29 cellular contexts compared by ENCODE assay signal in genomic region chr16:87131996-87132345, GRCh38.
"Had no signal": no experiment of that assay in that cellular context is flagged by ENCODE, and none has a peak within 500 bp of the region (broad histone marks: within the 10 kb centered on the region; RNA-seq: fewer than 3 reads in every experiment).

No MANE protein-coding gene starts in this region.

- H3K9me3 Mint-ChIP-seq: natural killer cell treated with Interleukin-12 subunit alpha and Interleukin-12 subunit beta and Interleukin-15 and Interleukin-18, amount 100 ng/mL, for 72 hours had no signal

- FAIRE-seq: frontal cortex, islet of Langerhans had no signal

- H3K4me3 Mint-ChIP-seq: activated B cell treated with CpG ODN at 0.5 μM for 24 hours; activated CD4-positive, alpha-beta T cell treated with anti-CD3 and anti-CD28 coated beads for 36 hours; activated naive CD8-positive, alpha-beta T cell; activated T-cell treated with anti-CD3 and anti-CD28 coated beads, Interleukin-2, amount 50 U/mL, for 72 hours; natural killer cell treated with Interleukin-12 subunit alpha and Interleukin-12 subunit beta and Interleukin-15 and Interleukin-18, amount 100 ng/mL, for 72 hours; stimulated activated naive B cell treated with anti-CD40 and anti-IgM and Interleukin-4, amounts not matched to agents 10 μg/mL and 1 μg/mL and 100 μg/mL, for 72 hours; T-cell had no signal

- H3K4me1 Mint-ChIP-seq: activated B cell treated with CpG ODN at 0.5 μM for 24 hours; activated CD4-positive, alpha-beta T cell treated with anti-CD3 and anti-CD28 coated beads for 36 hours; stimulated activated naive B cell treated with anti-CD40 and anti-IgM and Interleukin-4, amounts not matched to agents 10 μg/mL and 1 μg/mL and 100 μg/mL, for 72 hours; T-cell had no signal

- H3K27me3 Mint-ChIP-seq: activated CD4-positive, alpha-beta T cell treated with anti-CD3 and anti-CD28 coated beads for 36 hours; activated naive CD8-positive, alpha-beta T cell; natural killer cell treated with Interleukin-12 subunit alpha and Interleukin-12 subunit beta and Interleukin-15 and Interleukin-18, amount 100 ng/mL, for 72 hours; stimulated activated naive B cell treated with anti-CD40 and anti-IgM and Interleukin-4, amounts not matched to agents 10 μg/mL and 1 μg/mL and 100 μg/mL, for 72 hours; T-cell had no signal

- H3K36me3 ChIP-seq: adrenal gland, cardiac muscle cell, left ventricle myocardium inferior, stomach, thyroid gland, upper lobe of left lung, vagina had no signal

- DNase-seq: activated B cell treated with CpG ODN at 0.5 μM for 24 hours; activated CD4-positive, alpha-beta T cell treated with anti-CD3 and anti-CD28 coated beads for 36 hours; activated CD4-positive, alpha-beta T cell treated with anti-CD3 and anti-CD28 coated beads, Interleukin-2, amount 50 U/mL, for 4 hours; activated naive CD4-positive, alpha-beta T cell; activated T-cell treated with anti-CD3 and anti-CD28 coated beads for 4 hours; activated T-cell treated with anti-CD3 and anti-CD28 coated beads, Interleukin-2, amount 50 U/mL, for 72 hours; cerebellar nuclear complex; effector memory CD4-positive, alpha-beta T cell; mesendoderm; mucosa of descending colon; stimulated activated CD4-positive, alpha-beta T cell treated with anti-CD3 and anti-CD28 coated beads, Interleukin-15, amount 100 ng/mL, for 24 hours; stimulated activated CD4-positive, alpha-beta T cell treated with anti-CD3 and anti-CD28 coated beads, Interleukin-2, amount 100 ng/mL, for 24 hours; stimulated activated naive B cell treated with anti-CD40 and anti-IgM and Interleukin-4, amounts not matched to agents 10 μg/mL and 1 μg/mL and 100 μg/mL, for 72 hours; stomach; T-cell; thyroid gland; upper lobe of left lung had no signal

- H3K27me3 ChIP-seq: adrenal gland, cardiac muscle cell, dorsolateral prefrontal cortex, thyroid gland, upper lobe of left lung, vagina had no signal

- H3K27ac Mint-ChIP-seq: activated B cell treated with CpG ODN at 0.5 μM for 24 hours; activated CD4-positive, alpha-beta T cell treated with anti-CD3 and anti-CD28 coated beads for 36 hours; activated naive CD8-positive, alpha-beta T cell; activated T-cell treated with anti-CD3 and anti-CD28 coated beads, Interleukin-2, amount 50 U/mL, for 72 hours; natural killer cell treated with Interleukin-12 subunit alpha and Interleukin-12 subunit beta and Interleukin-15 and Interleukin-18, amount 100 ng/mL, for 72 hours; stimulated activated naive B cell treated with anti-CD40 and anti-IgM and Interleukin-4, amounts not matched to agents 10 μg/mL and 1 μg/mL and 100 μg/mL, for 72 hours; T-cell had no signal

- H3K36me3 Mint-ChIP-seq: natural killer cell treated with Interleukin-12 subunit alpha and Interleukin-12 subunit beta and Interleukin-15 and Interleukin-18, amount 100 ng/mL, for 72 hours; T-cell had no signal

- H3K27ac ChIP-seq: cardiac muscle cell, coronary artery, left ventricle myocardium inferior, stomach, thyroid gland, upper lobe of left lung, vagina had no signal

- H3K4me1 ChIP-seq: adrenal gland, left ventricle myocardium inferior, thyroid gland, upper lobe of left lung had no signal

- H3K4me3 ChIP-seq: adrenal gland, cardiac muscle cell, coronary artery, left ventricle myocardium inferior, lung, mucosa of descending colon, smooth muscle cell, stomach, thyroid gland, upper lobe of left lung, vagina had no signal

- H3K4me2 ChIP-seq: smooth muscle cell had no signal

- ATAC-seq: activated CD4-positive, alpha-beta T cell treated with anti-CD3 and anti-CD28 coated beads for 36 hours; activated T-cell treated with anti-CD3 and anti-CD28 coated beads, Interleukin-2, amount 50 U/mL, for 72 hours; mucosa of descending colon; natural killer cell treated with Interleukin-12 subunit alpha and Interleukin-12 subunit beta and Interleukin-15 and Interleukin-18, amount 100 ng/mL, for 72 hours; stimulated activated naive B cell treated with anti-CD40 and anti-IgM and Interleukin-4, amounts not matched to agents 10 μg/mL and 1 μg/mL and 100 μg/mL, for 72 hours; T-cell had no signal

- H3K9me3 ChIP-seq: adrenal gland, mucosa of descending colon, thyroid gland, vagina had no signal
